In the genomic region with DNA sequence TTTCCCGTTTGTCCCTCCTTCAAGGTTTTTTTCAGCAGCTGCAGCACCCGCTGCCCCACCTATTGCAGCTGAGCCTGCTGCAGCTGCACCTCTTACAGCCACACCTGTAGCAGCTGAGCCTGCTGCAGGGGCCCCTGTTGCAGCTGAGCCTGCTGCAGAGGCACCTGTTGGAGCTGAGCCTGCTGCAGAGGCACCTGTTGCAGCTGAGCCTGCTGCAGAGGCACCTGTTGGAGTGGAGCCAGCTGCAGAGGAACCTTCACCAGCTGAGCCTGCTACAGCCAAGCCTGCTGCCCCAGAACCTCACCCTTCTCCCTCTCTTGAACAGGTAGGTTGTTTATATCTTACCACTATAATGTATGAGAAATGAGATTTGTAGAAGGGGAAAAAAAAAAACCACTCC, we compare ENCODE assay signal across 1 cellular context.
TF ChIP-seq lines count a peak whose summit lies in the region.

No MANE protein-coding gene starts in this region.

TF ChIP-seq in WTC11, 78 proteins besides CTCF, POLR2A, EP300 and RAD21 (continued from another document):
- no peak for TF ChIP-seq ERG (CRISPR knock-in tag; IDR thresholded peaks at IDR 0.05)
- TF ChIP-seq ESRRA (CRISPR knock-in tag; IDR thresholded peaks at IDR 0.05; ENCODE audit: borderline replicate concordance): no peak
- TF ChIP-seq ZNF512 (CRISPR knock-in tag; IDR thresholded peaks at IDR 0.05; ENCODE audit: borderline replicate concordance): no peak
- TF ChIP-seq FOXK1 (CRISPR knock-in tag; IDR thresholded peaks at IDR 0.05): no peak
- no peak for TF ChIP-seq ZBTB21 (CRISPR knock-in tag; IDR thresholded peaks at IDR 0.05; ENCODE audit: borderline replicate concordance)
- TF ChIP-seq, protein P1, sequence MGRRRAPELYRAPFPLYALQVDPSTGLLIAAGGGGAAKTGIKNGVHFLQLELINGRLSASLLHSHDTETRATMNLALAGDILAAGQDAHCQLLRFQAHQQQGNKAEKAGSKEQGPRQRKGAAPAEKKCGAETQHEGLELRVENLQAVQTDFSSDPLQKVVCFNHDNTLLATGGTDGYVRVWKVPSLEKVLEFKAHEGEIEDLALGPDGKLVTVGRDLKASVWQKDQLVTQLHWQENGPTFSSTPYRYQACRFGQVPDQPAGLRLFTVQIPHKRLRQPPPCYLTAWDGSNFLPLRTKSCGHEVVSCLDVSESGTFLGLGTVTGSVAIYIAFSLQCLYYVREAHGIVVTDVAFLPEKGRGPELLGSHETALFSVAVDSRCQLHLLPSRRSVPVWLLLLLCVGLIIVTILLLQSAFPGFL (CRISPR knock-in tag; IDR thresholded peaks at IDR 0.05; ENCODE audit: borderline replicate concordance): no peak
- TF ChIP-seq, protein P2, sequence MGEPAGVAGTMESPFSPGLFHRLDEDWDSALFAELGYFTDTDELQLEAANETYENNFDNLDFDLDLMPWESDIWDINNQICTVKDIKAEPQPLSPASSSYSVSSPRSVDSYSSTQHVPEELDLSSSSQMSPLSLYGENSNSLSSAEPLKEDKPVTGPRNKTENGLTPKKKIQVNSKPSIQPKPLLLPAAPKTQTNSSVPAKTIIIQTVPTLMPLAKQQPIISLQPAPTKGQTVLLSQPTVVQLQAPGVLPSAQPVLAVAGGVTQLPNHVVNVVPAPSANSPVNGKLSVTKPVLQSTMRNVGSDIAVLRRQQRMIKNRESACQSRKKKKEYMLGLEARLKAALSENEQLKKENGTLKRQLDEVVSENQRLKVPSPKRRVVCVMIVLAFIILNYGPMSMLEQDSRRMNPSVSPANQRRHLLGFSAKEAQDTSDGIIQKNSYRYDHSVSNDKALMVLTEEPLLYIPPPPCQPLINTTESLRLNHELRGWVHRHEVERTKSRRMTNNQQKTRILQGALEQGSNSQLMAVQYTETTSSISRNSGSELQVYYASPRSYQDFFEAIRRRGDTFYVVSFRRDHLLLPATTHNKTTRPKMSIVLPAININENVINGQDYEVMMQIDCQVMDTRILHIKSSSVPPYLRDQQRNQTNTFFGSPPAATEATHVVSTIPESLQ (CRISPR knock-in tag; IDR thresholded peaks at IDR 0.05): no peak
TF ChIP-seq in WTC11: peak in this region for 0.
